Comparison of ENCODE assay signal across 1 cellular context in genomic region chr7:129948877-129949291, GRCh38.
TF ChIP-seq lines count a peak whose summit lies in the region.

No MANE protein-coding gene starts in this region.

TF ChIP-seq in HEK293, 187 proteins besides CTCF, POLR2A, EP300 and RAD21 (continued from another document):
- TF ChIP-seq, protein P1, sequence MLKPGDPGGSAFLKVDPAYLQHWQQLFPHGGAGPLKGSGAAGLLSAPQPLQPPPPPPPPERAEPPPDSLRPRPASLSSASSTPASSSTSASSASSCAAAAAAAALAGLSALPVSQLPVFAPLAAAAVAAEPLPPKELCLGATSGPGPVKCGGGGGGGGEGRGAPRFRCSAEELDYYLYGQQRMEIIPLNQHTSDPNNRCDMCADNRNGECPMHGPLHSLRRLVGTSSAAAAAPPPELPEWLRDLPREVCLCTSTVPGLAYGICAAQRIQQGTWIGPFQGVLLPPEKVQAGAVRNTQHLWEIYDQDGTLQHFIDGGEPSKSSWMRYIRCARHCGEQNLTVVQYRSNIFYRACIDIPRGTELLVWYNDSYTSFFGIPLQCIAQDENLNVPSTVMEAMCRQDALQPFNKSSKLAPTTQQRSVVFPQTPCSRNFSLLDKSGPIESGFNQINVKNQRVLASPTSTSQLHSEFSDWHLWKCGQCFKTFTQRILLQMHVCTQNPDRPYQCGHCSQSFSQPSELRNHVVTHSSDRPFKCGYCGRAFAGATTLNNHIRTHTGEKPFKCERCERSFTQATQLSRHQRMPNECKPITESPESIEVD (tag by site-specific recombination; IDR thresholded peaks at IDR 0.05) = peak; percentile 81; the same call in 1 of the 2 replicates
